In genomic region chr2:73293534-73294171, GRCh38 we compare ENCODE assay signal across 8 cellular contexts. TPM values are rescaled to one million over a fixed set of nuclear protein-coding genes. Genes with fewer than 3 reads are reported as not detected.
DNase-seq lines count a peak whose midpoint lies in the region; ATAC-seq and TF ChIP-seq lines count a peak whose summit lies in the region.

TSS of gene EGR4 (minus strand) at chr2:73293548. CDS start at chr2:73293317, 231 bp downstream.

- no peak for TF ChIP-seq CTCF in AG10803 (conservative IDR thresholded peaks at IDR 0.05; ENCODE audit: low read length)

- DNase-seq in AG10803 (ENCODE audit: low read depth) = peak; percentile 40
- peak; percentile 88 for DNase-seq in NCI-H69 (lab: John Stamatoyannopoulos, UW)
- peak; percentile 87 to 90 for DNase-seq in activated CD4-positive, alpha-beta T cell treated with anti-CD3 and anti-CD28 coated beads, Interleukin-2, amount 50 U/mL, for 48 hours
- DNase-seq in dermis microvascular lymphatic vessel endothelial cell (ENCODE audit: low read depth in 2 of 2) = peak; percentile 45 to 66
- DNase-seq in lung microvascular endothelial cell (ENCODE audit: low read depth in 2 of 2) = peak; percentile 45 to 80
- peak; percentile 69 for DNase-seq in stimulated activated CD8-positive, alpha-beta memory T cell treated with anti-CD3 and anti-CD28 coated beads, Interleukin-15, amount 100 ng/mL, for 24 hours (ENCODE audit: low read depth)

- peak; percentile 95 for ATAC-seq in GM19372 (IDR thresholded peaks at IDR 0.05; ENCODE audit: low read depth, unreplicated experiment)
- peak; percentile 95 for ATAC-seq in HG03457 (IDR thresholded peaks at IDR 0.05; ENCODE audit: unreplicated experiment)

- H3K4me3 ChIP-seq in AG10803 (ENCODE audit: low read length) = peak within 1 kb of the TSS; percentile 43

RNA-seq across cellular contexts. Expression of gene EGR4, which starts in this region (rescaled TPM):
- total RNA-seq in dermis microvascular lymphatic vessel endothelial cell (not detected in 2 replicates), lung microvascular endothelial cell (under 0.01 TPM in 1 of 2 replicates, not detected in the other)

Comparison
In these comparisons a context has a peak if more than half of its experiments do, and no peak if none do; other contexts are left out.
1. Peak in every context shown above with its lines: DNase-seq, ATAC-seq and H3K4me3 ChIP-seq.
2. Peak in DNase-seq in dermis microvascular lymphatic vessel endothelial cell; RNA of the gene not detected or under 1 TPM.
3. Peak in DNase-seq in lung microvascular endothelial cell; RNA of the gene not detected or under 1 TPM.